8 cellular contexts compared by ENCODE assay signal in the genomic region with DNA sequence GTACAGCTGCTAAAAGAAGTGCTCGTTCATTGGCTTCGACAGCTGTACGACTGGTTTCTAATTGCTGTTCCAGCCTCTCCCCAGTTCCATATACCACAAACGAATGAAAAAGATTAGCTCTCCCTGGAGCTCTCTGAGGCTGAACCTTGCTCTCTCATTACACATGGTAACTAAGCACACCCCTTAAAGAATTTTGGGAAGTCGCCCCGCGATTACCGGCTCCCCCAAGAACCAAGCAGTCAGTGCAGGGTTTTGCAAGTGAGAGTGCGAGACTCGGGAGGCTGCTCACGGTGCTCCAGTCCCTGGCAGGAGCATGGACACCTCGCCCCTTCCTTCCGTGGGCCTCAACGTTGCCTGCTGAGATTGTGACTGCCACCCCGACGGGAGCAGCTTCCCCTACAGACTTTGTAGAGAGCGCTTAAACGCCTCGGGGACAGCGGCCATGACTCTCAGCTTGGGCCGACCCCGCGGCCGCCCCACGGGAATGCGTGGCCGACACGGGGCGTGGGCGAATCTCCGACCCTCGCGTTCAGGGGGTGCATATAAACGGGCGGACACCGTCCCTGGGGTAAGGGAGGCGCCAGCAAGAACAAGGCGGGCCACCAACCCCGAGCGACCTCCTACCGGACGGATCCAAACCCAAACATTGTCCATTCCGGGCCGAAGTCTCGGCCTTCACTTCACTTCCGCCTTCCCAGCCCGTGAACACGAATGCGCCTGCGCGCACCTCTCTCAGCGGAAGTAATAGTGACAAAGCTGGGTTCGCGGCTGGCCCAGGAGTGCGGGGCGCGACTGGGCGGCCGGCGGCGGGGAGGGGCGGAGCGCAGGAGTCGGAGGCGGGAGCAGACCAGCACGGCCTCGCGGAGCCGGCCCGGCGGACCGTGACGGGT. TPM values are rescaled to one million over a fixed set of nuclear protein-coding genes. Genes with fewer than 3 reads are reported as not detected.
DNase-seq lines count a peak whose midpoint lies in the region; ATAC-seq and TF ChIP-seq lines count a peak whose summit lies in the region.

A gene with protein sequence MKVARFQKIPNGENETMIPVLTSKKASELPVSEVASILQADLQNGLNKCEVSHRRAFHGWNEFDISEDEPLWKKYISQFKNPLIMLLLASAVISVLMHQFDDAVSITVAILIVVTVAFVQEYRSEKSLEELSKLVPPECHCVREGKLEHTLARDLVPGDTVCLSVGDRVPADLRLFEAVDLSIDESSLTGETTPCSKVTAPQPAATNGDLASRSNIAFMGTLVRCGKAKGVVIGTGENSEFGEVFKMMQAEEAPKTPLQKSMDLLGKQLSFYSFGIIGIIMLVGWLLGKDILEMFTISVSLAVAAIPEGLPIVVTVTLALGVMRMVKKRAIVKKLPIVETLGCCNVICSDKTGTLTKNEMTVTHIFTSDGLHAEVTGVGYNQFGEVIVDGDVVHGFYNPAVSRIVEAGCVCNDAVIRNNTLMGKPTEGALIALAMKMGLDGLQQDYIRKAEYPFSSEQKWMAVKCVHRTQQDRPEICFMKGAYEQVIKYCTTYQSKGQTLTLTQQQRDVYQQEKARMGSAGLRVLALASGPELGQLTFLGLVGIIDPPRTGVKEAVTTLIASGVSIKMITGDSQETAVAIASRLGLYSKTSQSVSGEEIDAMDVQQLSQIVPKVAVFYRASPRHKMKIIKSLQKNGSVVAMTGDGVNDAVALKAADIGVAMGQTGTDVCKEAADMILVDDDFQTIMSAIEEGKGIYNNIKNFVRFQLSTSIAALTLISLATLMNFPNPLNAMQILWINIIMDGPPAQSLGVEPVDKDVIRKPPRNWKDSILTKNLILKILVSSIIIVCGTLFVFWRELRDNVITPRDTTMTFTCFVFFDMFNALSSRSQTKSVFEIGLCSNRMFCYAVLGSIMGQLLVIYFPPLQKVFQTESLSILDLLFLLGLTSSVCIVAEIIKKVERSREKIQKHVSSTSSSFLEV (plus strand): TSS at position 845 of the 890 bp plus-strand sequence. CDS start 686 bp downstream, outside the sequence.

- no peak for TF ChIP-seq EP300 in gastroesophageal sphincter (IDR thresholded peaks at IDR 0.05)

- ATAC-seq in gastroesophageal sphincter = peak; percentile 98

- peak; percentile 82 to 92 for TF ChIP-seq POLR2A in gastroesophageal sphincter (IDR thresholded peaks at IDR 0.05)

- H3K27me3 Mint-ChIP-seq in activated naive CD4-positive, alpha-beta T cell treated with anti-CD3 and anti-CD28 coated beads for 36 hours (ENCODE audit: low read depth) = no peaks in the 10 kb centered on the region

- no peaks in the 10 kb centered on the region for H3K9me3 ChIP-seq in gastroesophageal sphincter
- H3K9me3 ChIP-seq in neutrophil = no peaks in the 10 kb centered on the region

- TF ChIP-seq CTCF in HFF-Myc (IDR thresholded peaks at IDR 0.05; ENCODE audit: low read depth, low read length, missing control alignments) = no peak
- TF ChIP-seq CTCF in gastroesophageal sphincter (IDR thresholded peaks at IDR 0.05) = peak in 3 of 4 experiments; percentile 5 to 25 (median 6)
- TF ChIP-seq CTCF in neutrophil (IDR thresholded peaks at IDR 0.05) = peak; percentile 49

- H3K27ac Mint-ChIP-seq in activated naive CD4-positive, alpha-beta T cell treated with anti-CD3 and anti-CD28 coated beads for 36 hours = peak within 1 kb of the TSS; percentile 98

- H3K36me3 Mint-ChIP-seq in activated naive CD4-positive, alpha-beta T cell treated with anti-CD3 and anti-CD28 coated beads for 36 hours (ENCODE audit: low read depth) = peaks cover 3% of the 10 kb centered on the region

- H3K36me3 ChIP-seq in gastroesophageal sphincter (no peaks in the 10 kb centered on the region), neutrophil (no peaks in the 10 kb centered on the region)

- peaks cover 0 to 46% (median 8%) of the 10 kb centered on the region in 3 donors for H3K4me1 ChIP-seq in gastroesophageal sphincter
- H3K4me1 ChIP-seq in neutrophil (ENCODE audit: control insufficient read depth in 1 of 2, insufficient read depth in 1 of 2, low read depth in 1 of 2, low read length in 1 of 2) = peaks cover 19 to 26% of the 10 kb centered on the region in 2 experiments

- H3K27ac ChIP-seq in gastroesophageal sphincter (peak within 1 kb of the TSS; percentile 91 to 98 (median 94)), neutrophil (peak within 1 kb of the TSS; percentile 94), substantia nigra (ENCODE audit: low read depth, low read length, poor library complexity, severe bottlenecking) (peak within 1 kb of the TSS; percentile 97)

- H3K27me3 ChIP-seq in gastroesophageal sphincter = no peaks in the 10 kb centered on the region
- H3K27me3 ChIP-seq in neutrophil = no peaks in the 10 kb centered on the region

- H3K4me3 ChIP-seq in HFF-Myc (replicated peaks; ENCODE audit: low read depth, low read length) = peak within 1 kb of the TSS; percentile 64
- peak within 1 kb of the TSS; percentile 80 to 81 for H3K4me3 ChIP-seq in gastroesophageal sphincter
- peak within 1 kb of the TSS; percentile 92 to 96 for H3K4me3 ChIP-seq in neutrophil (ENCODE audit: low read depth in 1 of 2, low read length in 1 of 2)

- H3K4me3 Mint-ChIP-seq in activated naive CD4-positive, alpha-beta T cell treated with anti-CD3 and anti-CD28 coated beads for 36 hours = peak within 1 kb of the TSS; percentile 94

- in situ Hi-C loops in SK-MEL-5 (cut with HindIII; ENCODE audit: low pct_unique_long_range_greater_than_20kb, low sequenced_read_pairs) = no loop called here

- CTCF ChIA-PET in activated naive CD4-positive, alpha-beta T cell treated with anti-CD3 and anti-CD28 coated beads for 36 hours (lab: Charles Lee) = interaction anchor here (0.5 to 5.1 kb wide), 29 partner anchors 10 to 1578 kb away, joined by 3 to 63 read pairs (median 4); a partner anchor contains a TSS

- peaks cover 32% of the 10 kb centered on the region for H3K4me1 Mint-ChIP-seq in activated naive CD4-positive, alpha-beta T cell treated with anti-CD3 and anti-CD28 coated beads for 36 hours (ENCODE audit: low read depth)

- no peaks in the 10 kb centered on the region for H3K9me3 Mint-ChIP-seq in activated naive CD4-positive, alpha-beta T cell treated with anti-CD3 and anti-CD28 coated beads for 36 hours

- intact Hi-C loops in activated naive CD4-positive, alpha-beta T cell treated with anti-CD3 and anti-CD28 coated beads for 36 hours (cut with micrococcal nuclease) = loop anchor here (1.0 to 10.0 kb wide), 11 partner anchors 15 to 782 kb away; a partner anchor contains a TSS

- 0% methylated on average over 1 to 4 of the region's 73 CpGs for WGBS in gastroesophageal sphincter (ENCODE audit: low coverage in 1 of 2), 2 donors

- DNase-seq in GM04503 (ENCODE audit: low read depth) (peak; percentile 76), HFF-Myc (ENCODE audit: extremely low read depth, low read depth) (peak; percentile 73), MV-4-11 (lab: John Stamatoyannopoulos, UW) (peak; percentile 91), SK-MEL-5 (ENCODE audit: low read depth, low spot score) (peak; percentile 96), substantia nigra (lab: John Stamatoyannopoulos, UW) (peak; percentile 58 to 96 (median 90))
- DNase-seq in activated naive CD4-positive, alpha-beta T cell treated with anti-CD3 and anti-CD28 coated beads for 36 hours = peak; percentile 91

RNA-seq across cellular contexts. Expression of the gene that starts here (rescaled TPM):
- total RNA-seq in SK-MEL-5 (2014; rRNA removed; shearing (Covaris generic)) = 34.7 and 37.5 TPM in 2 replicates
- 41.2 and 50.3 TPM in 2 replicates for polyA plus RNA-seq in SK-MEL-5 (2015; cell fraction: cytosol; rRNA removed)
- polyA plus RNA-seq in SK-MEL-5 (2015; cell fraction: nucleus; rRNA removed) = 107 and 153 TPM in 2 replicates
- total RNA-seq in activated naive CD4-positive, alpha-beta T cell treated with anti-CD3 and anti-CD28 coated beads for 36 hours = 10 to 100 TPM; 41.2 to 44.9 TPM
- total RNA-seq in gastroesophageal sphincter = 10 to 100 TPM; 36.7 to 56.6 (median 44.8) TPM

Comparison
In these comparisons a context has a peak if more than half of its experiments do, and no peak if none do; other contexts are left out.
1. Peak in every context shown above with its lines: DNase-seq, ATAC-seq, H3K4me3 ChIP-seq and H3K27ac ChIP-seq.